In the genomic region with DNA sequence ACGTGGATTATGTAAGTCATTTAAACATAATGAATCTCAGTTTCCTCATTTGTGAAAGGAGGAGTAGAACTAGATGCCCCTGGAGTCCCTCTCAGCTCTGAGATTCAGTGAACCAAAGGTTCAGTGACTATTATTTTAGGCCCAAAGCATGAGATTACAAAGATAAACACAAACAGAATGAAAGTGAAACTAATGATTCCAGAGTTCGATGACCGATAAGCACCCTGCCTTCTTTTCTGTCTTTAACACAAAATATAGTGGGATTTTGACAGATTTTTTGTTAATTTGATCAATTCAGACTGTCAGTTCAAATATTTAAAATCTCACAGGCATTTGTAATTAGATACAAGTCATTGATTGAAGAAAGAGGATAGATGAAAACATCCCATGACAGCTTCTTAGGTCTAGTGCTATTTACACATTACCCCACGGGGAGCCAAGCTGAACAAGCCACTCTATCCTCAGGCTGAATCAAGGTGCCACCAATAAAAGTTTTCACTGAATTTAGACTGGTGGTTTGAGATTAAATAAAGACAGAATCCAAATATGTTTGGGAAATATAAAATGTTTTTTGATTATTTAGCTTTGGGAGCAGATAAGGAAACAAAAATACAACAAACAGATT, we compare ENCODE assay signal across 8 cellular contexts.
A peak's percentile ranks its signal among the peaks of the same experiment; 100 is the strongest.
DNase-seq lines count a peak whose midpoint lies in the region; ATAC-seq, FAIRE-seq and TF ChIP-seq lines count a peak whose summit lies in the region.

No MANE protein-coding gene starts in this region.

- no peaks in the 10 kb centered on the region for H3K27me3 Mint-ChIP-seq in chondrocyte (ENCODE audit: low read depth)

- H3K27me3 ChIP-seq in GM06990 (replicated peaks; ENCODE audit: control insufficient read depth, insufficient read depth, low read length) (no peaks in the 10 kb centered on the region), pancreas (no peaks in the 10 kb centered on the region)

- TF ChIP-seq CTCF in GM06990 (IDR thresholded peaks at IDR 0.05; ENCODE audit: insufficient read depth, low read length, poor library complexity, severe bottlenecking): no peak
- no peak for TF ChIP-seq CTCF in chondrocyte (IDR thresholded peaks at IDR 0.05)
- TF ChIP-seq CTCF in pancreas (IDR thresholded peaks at IDR 0.05): no peak

- H3K4me1 Mint-ChIP-seq in chondrocyte (ENCODE audit: low read depth): peaks cover 24% of the 10 kb centered on the region

- H3K36me3 ChIP-seq in GM06990 (ENCODE audit: control insufficient read depth, insufficient read depth, low read length) (no peaks in the 10 kb centered on the region), pancreas (peaks cover 6 to 48% (median 6%) of the 10 kb centered on the region in 3 donors)

- no peaks in the 10 kb centered on the region for H3K9me3 Mint-ChIP-seq in chondrocyte (ENCODE audit: low read depth)

- no peak overlapping the region for H3K4me3 Mint-ChIP-seq in chondrocyte (ENCODE audit: unreplicated experiment)

- peak overlapping the region; percentile 25 for H3K27ac Mint-ChIP-seq in chondrocyte (ENCODE audit: unreplicated experiment)

- H3K27ac ChIP-seq in pancreas: peak overlapping the region in 2 of 4 donors; percentile 7 to 66

- no peaks in the 10 kb centered on the region for H3K9me3 ChIP-seq in pancreas

- peaks cover 7% of the 10 kb centered on the region for H3K36me3 Mint-ChIP-seq in chondrocyte (ENCODE audit: low read depth)

- intact Hi-C loops in pancreas (cut with DNase I): no loop called here

- peak; percentile 73 for ATAC-seq in GM21381 (IDR thresholded peaks at IDR 0.05; ENCODE audit: unreplicated experiment)
- ATAC-seq in HG03575 (IDR thresholded peaks at IDR 0.05; ENCODE audit: extremely low read depth, insufficient number of reproducible peaks, low FRiP score, unreplicated experiment): peak; percentile 66
- peak in 3 of 4 donors; percentile 54 to 64 (median 54) for ATAC-seq in pancreas

- FAIRE-seq in pancreas (lab: Jason Lieb, UNC) (peak; percentile 43), HTR-8/SVneo (lab: Jason Lieb, UNC) (no peak)

- 38 to 42% methylated on average over 4 of the region's 4 CpGs for WGBS in pancreas, 2 donors

- H3K4me3 ChIP-seq in GM06990 (replicated peaks; ENCODE audit: low read depth, low read length) (peak overlapping the region; percentile 36), pancreas (peak overlapping the region in 2 of 4 donors; percentile 12 to 34)

- peak; percentile 32 for DNase-seq in GM06990 (ENCODE audit: extremely low read depth, insufficient read length)
- no peak for DNase-seq in chondrocyte (ENCODE audit: low spot score)
- DNase-seq in pancreas: no peak
- no peak for DNase-seq in HTR-8/SVneo (ENCODE audit: insufficient read length, low spot score)
- DNase-seq in DMS114 treated with DMSO at 0.1 percent for 48 hours (lab: John Stamatoyannopoulos, UW; ENCODE audit: unreplicated experiment): no peak
- DNase-seq in NCI-H146 (lab: John Stamatoyannopoulos, UW): no peak

- H3K4me1 ChIP-seq in pancreas: peaks cover 0 to 6% (median 0%) of the 10 kb centered on the region in 3 donors
